Comparison of ENCODE assay signal across 3 cellular contexts in genomic region chr17:81933178-81933699, GRCh38.
A peak's percentile ranks its signal among the peaks of the same experiment; 100 is the strongest.
TF ChIP-seq lines count a peak whose summit lies in the region.

No MANE protein-coding gene starts in this region.

TF ChIP-seq in HCT116, 20 proteins besides CTCF, POLR2A, EP300 and RAD21:
- TF ChIP-seq ZNF274 (IDR thresholded peaks at IDR 0.05; ENCODE audit: low read depth, low read length) (no peak), POLR2AphosphoS5 (IDR thresholded peaks at IDR 0.05; ENCODE audit: low read depth, low read length) (peak; percentile 53)
TF ChIP-seq in HCT116: peak in this region for 1.

TF ChIP-seq in K562, 482 proteins besides CTCF, POLR2A, EP300 and RAD21:
- no peak for TF ChIP-seq HNRNPK (IDR thresholded peaks at IDR 0.05; ENCODE audit: low read depth, low read length, poor library complexity, severe bottlenecking)
- no peak for TF ChIP-seq ZNF583 (CRISPR knock-in tag; IDR thresholded peaks at IDR 0.05)
- TF ChIP-seq POLR2G (IDR thresholded peaks at IDR 0.05; ENCODE audit: low read depth, low read length) = peak; percentile 76
- peak; percentile 51; the same call in 1 of the 2 replicates for TF ChIP-seq RBFOX2 (IDR thresholded peaks at IDR 0.05; ENCODE audit: low read depth, low read length)
- peak; percentile 23 for TF ChIP-seq POLR2B (IDR thresholded peaks at IDR 0.05; ENCODE audit: low read depth, partially characterized antibody)
- 0 out of 2 replicates have a peak, but pooled peaks have one; percentile 8 for TF ChIP-seq PHF8 (IDR thresholded peaks at IDR 0.05; ENCODE audit: borderline replicate concordance, low read length)
- no peak for TF ChIP-seq SMAD2 (IDR thresholded peaks at IDR 0.05; ENCODE audit: low read depth, low read length)
- no peak for TF ChIP-seq FOS (IDR thresholded peaks at IDR 0.05; ENCODE audit: extremely low read depth, insufficient read length)
- TF ChIP-seq ZBTB2 (IDR thresholded peaks at IDR 0.05) = no peak
- no peak for TF ChIP-seq TEAD2 (tag; IDR thresholded peaks at IDR 0.05)
- TF ChIP-seq KLF6 (CRISPR knock-in tag; IDR thresholded peaks at IDR 0.05; ENCODE audit: borderline replicate concordance) = no peak
- no peak for TF ChIP-seq ZFP36 (IDR thresholded peaks at IDR 0.05; ENCODE audit: low read depth, low read length, partially characterized antibody)
- TF ChIP-seq RBM22 (IDR thresholded peaks at IDR 0.05; ENCODE audit: low read depth, low read length, poor library complexity, severe bottlenecking) = peak; percentile 30
- TF ChIP-seq ZNF740 (CRISPR knock-in tag; IDR thresholded peaks at IDR 0.05) = 0 out of 2 replicates have a peak, but pooled peaks have one; percentile 45
- TF ChIP-seq ZNF740 (tag; IDR thresholded peaks at IDR 0.05) = no peak
- TF ChIP-seq NR2C2 (CRISPR knock-in tag; IDR thresholded peaks at IDR 0.05) = no peak
- no peak for TF ChIP-seq NR2C2 (tag; IDR thresholded peaks at IDR 0.05)

TF ChIP-seq in GM12891, 5 proteins besides CTCF, POLR2A, EP300 and RAD21:
- no peak for TF ChIP-seq POU2F2 (IDR thresholded peaks at IDR 0.05; ENCODE audit: low read depth, low read length)
- TF ChIP-seq SPI1 (IDR thresholded peaks at IDR 0.05; ENCODE audit: low read depth, low read length) = no peak
- TF ChIP-seq TAF1 (IDR thresholded peaks at IDR 0.05; ENCODE audit: low read depth, low read length) = no peak
- TF ChIP-seq POLR2AphosphoS5 (IDR thresholded peaks at IDR 0.05; ENCODE audit: low read depth, low read length) = no peak
- TF ChIP-seq PAX5 (IDR thresholded peaks at IDR 0.05; ENCODE audit: insufficient read depth, low read length, severe bottlenecking) = no peak
